In genomic region chr12:15924956-15925355, GRCh38 we compare ENCODE assay signal across 20 cellular contexts. TPM values are rescaled to one million over a fixed set of nuclear protein-coding genes. Genes with fewer than 3 reads are reported as not detected.
DNase-seq lines count a peak whose midpoint lies in the region; ATAC-seq and TF ChIP-seq lines count a peak whose summit lies in the region.
"Had no signal": no experiment of that assay in that cellular context is flagged by ENCODE, and none has a peak within 500 bp of the region (broad histone marks: within the 10 kb centered on the region; RNA-seq: fewer than 3 reads in every experiment).

No MANE protein-coding gene starts in this region.

- no peak overlapping the region for H3K9ac ChIP-seq in neural progenitor cell
- H3K9ac ChIP-seq: BLaER1 had no signal

- DNase-seq in Caco-2 = no peak
- no peak for DNase-seq in HFFc6
- DNase-seq in islet precursor cell = peak; percentile 96
- peak; percentile 14 for DNase-seq in neural progenitor cell (ENCODE audit: low spot score)
- no peak for DNase-seq in BE2C
- DNase-seq in activated naive CD4-positive, alpha-beta T cell treated with anti-CD3 and anti-CD28 coated beads, Interleukin-2, amount 50 U/mL, for 72 hours (ENCODE audit: low spot score in 2 of 2) = no peak
- DNase-seq in NCI-H510A (lab: John Stamatoyannopoulos, UW) = no peak
- DNase-seq: AML-193; CD4-positive, alpha-beta memory T cell; DMS 273 treated with DMSO at 0.1 percent for 48 hours; DMS53; DND-41; EL had no signal

- H3K27ac ChIP-seq in neural progenitor cell = no peak overlapping the region
- H3K27ac ChIP-seq: 22Rv1, A549, BLaER1 had no signal

- CTCF ChIA-PET in Caco-2 (lab: Charles Lee) = no interaction called here

- peaks cover 71% of the 10 kb centered on the region for H3K79me2 ChIP-seq in neural progenitor cell (ENCODE audit: low read depth)

- TF ChIP-seq CTCF in Caco-2 (IDR thresholded peaks at IDR 0.05; ENCODE audit: insufficient read depth in 1 of 2, low read depth in 1 of 2, low read length in 1 of 2, severe bottlenecking in 1 of 2, unreplicated experiment in 1 of 2) (no peak), HFFc6 (IDR thresholded peaks at IDR 0.05) (no peak), neural progenitor cell (IDR thresholded peaks at IDR 0.05) (no peak), BE2C (IDR thresholded peaks at IDR 0.05; ENCODE audit: low read depth, low read length) (no peak)

- no peaks in the 10 kb centered on the region for H3K9me3 Mint-ChIP-seq in Caco-2 (ENCODE audit: unreplicated experiment)
- H3K9me3 Mint-ChIP-seq in HFFc6 = no peaks in the 10 kb centered on the region
- peaks cover 28% of the 10 kb centered on the region for H3K9me3 Mint-ChIP-seq in neural progenitor cell
- H3K9me3 Mint-ChIP-seq in activated naive CD4-positive, alpha-beta T cell treated with anti-CD3 and anti-CD28 coated beads, Interleukin-2, amount 50 U/mL, for 72 hours = no peaks in the 10 kb centered on the region
- H3K9me3 Mint-ChIP-seq: GM23338 had no signal

- ATAC-seq in activated naive CD4-positive, alpha-beta T cell treated with anti-CD3 and anti-CD28 coated beads, Interleukin-2, amount 50 U/mL, for 72 hours = no peak
- ATAC-seq: A549, GM23338, HCT116, HepG2 had no signal

- peaks cover 10% of the 10 kb centered on the region for H3K36me3 Mint-ChIP-seq in Caco-2 (ENCODE audit: insufficient read depth, unreplicated experiment)
- peaks cover 28% of the 10 kb centered on the region for H3K36me3 Mint-ChIP-seq in HFFc6 (ENCODE audit: low read depth)
- H3K36me3 Mint-ChIP-seq in neural progenitor cell = peaks cover 27% of the 10 kb centered on the region
- no peaks in the 10 kb centered on the region for H3K36me3 Mint-ChIP-seq in activated naive CD4-positive, alpha-beta T cell treated with anti-CD3 and anti-CD28 coated beads, Interleukin-2, amount 50 U/mL, for 72 hours

- no peak overlapping the region for H3K4me3 Mint-ChIP-seq in Caco-2 (ENCODE audit: unreplicated experiment)
- H3K4me3 Mint-ChIP-seq in HFFc6 = no peak overlapping the region
- no peak overlapping the region for H3K4me3 Mint-ChIP-seq in neural progenitor cell
- H3K4me3 Mint-ChIP-seq: CD14-positive monocyte; CD4-positive, alpha-beta memory T cell; GM23338 had no signal

- intact Hi-C loops in Caco-2 (cut with micrococcal nuclease; ENCODE audit: unreplicated experiment) = no loop called here

- peak overlapping the region; percentile 24 for H3K4me2 ChIP-seq in neural progenitor cell
- H3K4me2 ChIP-seq: A549, BLaER1, GM23338 had no signal

- H4K20me1 ChIP-seq in neural progenitor cell (ENCODE audit: low read depth) = peaks cover 44% of the 10 kb centered on the region

- no peaks in the 10 kb centered on the region for H3K27me3 Mint-ChIP-seq in Caco-2 (ENCODE audit: insufficient read depth, unreplicated experiment)
- H3K27me3 Mint-ChIP-seq in HFFc6 (ENCODE audit: insufficient read depth) = no peaks in the 10 kb centered on the region
- H3K27me3 Mint-ChIP-seq in neural progenitor cell (ENCODE audit: insufficient read depth, low read depth) = no peaks in the 10 kb centered on the region
- H3K27me3 Mint-ChIP-seq: CD4-positive, alpha-beta memory T cell had no signal

- POLR2A ChIA-PET in Caco-2 (lab: Charles Lee) = interaction anchor here (1.1 kb wide), 1 partner anchor 14 kb away, joined by 3 read pairs; the partner anchor contains the start of gene DERA

- no TSS peak for BruUV-seq in Caco-2 (replicated peaks; lab: Mats Ljungman, UMichigan)

- H3K27ac Mint-ChIP-seq in Caco-2 (ENCODE audit: unreplicated experiment) (peak overlapping the region; percentile 29), HFFc6 (0 out of 2 replicates have a peak overlapping the region, but pooled peaks have one; percentile 2), neural progenitor cell (no peak overlapping the region)
- no peak overlapping the region for H3K27ac Mint-ChIP-seq in activated naive CD4-positive, alpha-beta T cell treated with anti-CD3 and anti-CD28 coated beads, Interleukin-2, amount 50 U/mL, for 72 hours
- H3K27ac Mint-ChIP-seq: CD4-positive, alpha-beta memory T cell; GM23338 had no signal

- no peaks in the 10 kb centered on the region for H3K27me3 ChIP-seq in Caco-2 (replicated peaks; ENCODE audit: control insufficient read depth, insufficient read depth, low read length)
- no peaks in the 10 kb centered on the region for H3K27me3 ChIP-seq in neural progenitor cell
- H3K27me3 ChIP-seq in BE2C = no peaks in the 10 kb centered on the region
- H3K27me3 ChIP-seq: BLaER1 had no signal

- H3K4me3 ChIP-seq in Caco-2 (ENCODE audit: low read depth, low read length) (no peak overlapping the region), neural progenitor cell (no peak overlapping the region), BE2C (ENCODE audit: low read depth, low read length) (no peak overlapping the region)
- H3K4me3 ChIP-seq: A549, BLaER1, GM23338 had no signal

- H3K9me3 ChIP-seq in Caco-2 (no peaks in the 10 kb centered on the region), neural progenitor cell (ENCODE audit: low read depth) (no peaks in the 10 kb centered on the region), BE2C (no peaks in the 10 kb centered on the region)
- H3K9me3 ChIP-seq: A549 had no signal

- peaks cover 12% of the 10 kb centered on the region for H3F3A ChIP-seq in neural progenitor cell (ENCODE audit: low read depth)

- H3K36me3 ChIP-seq in Caco-2 (ENCODE audit: control insufficient read depth, insufficient read depth, low read length) (no peaks in the 10 kb centered on the region), neural progenitor cell (no peaks in the 10 kb centered on the region), BE2C (no peaks in the 10 kb centered on the region)
- H3K36me3 ChIP-seq: BLaER1 had no signal

- peaks cover 8% of the 10 kb centered on the region; the same call in 1 of the 2 replicates for H3K4me1 ChIP-seq in Caco-2
- peaks cover 31% of the 10 kb centered on the region for H3K4me1 ChIP-seq in neural progenitor cell
- H3K4me1 ChIP-seq in BE2C = no peaks in the 10 kb centered on the region
- H3K4me1 ChIP-seq: BLaER1 had no signal

- H2AFZ ChIP-seq in neural progenitor cell (replicated peaks) = no peak overlapping the region
- H2AFZ ChIP-seq: GM23338 had no signal

- H3K4me1 Mint-ChIP-seq in Caco-2 (ENCODE audit: low read depth, unreplicated experiment) (peaks cover 26% of the 10 kb centered on the region), HFFc6 (ENCODE audit: low read depth) (peaks cover 50% of the 10 kb centered on the region), neural progenitor cell (peaks cover 32% of the 10 kb centered on the region)
- H3K4me1 Mint-ChIP-seq: CD14-positive monocyte had no signal

RNA-seq across cellular contexts. Expression of gene DERA, which starts 13.8 kb away (rescaled TPM):
- total RNA-seq in Caco-2 (2022) (84.3 and 86.4 TPM in 2 replicates), neural progenitor cell (ENCODE audit: low replicate concordance) (64.6 and 91.2 TPM in 2 replicates)
- total RNA-seq in HFFc6 (2021; fragmentation: NEBNext Ultra II Directional; extraction: Animal tissue kit (Norgen Biotek cat#: 25700)) = 10 to 100 TPM; 28.1 to 46.4 (median 36.3) TPM
- polyA plus RNA-seq in BE2C (2012; ENCODE audit: insufficient read depth, insufficient read length, low read depth) = 8.5 TPM
- 10 to 100 TPM; 33.5 to 36.2 TPM for total RNA-seq in activated naive CD4-positive, alpha-beta T cell treated with anti-CD3 and anti-CD28 coated beads, Interleukin-2, amount 50 U/mL, for 72 hours

RNA-seq across cellular contexts. Expression of gene STRAP, which starts 42.8 kb away (rescaled TPM):
- 246 and 262 TPM in 2 replicates for total RNA-seq in Caco-2 (2022)
- 100 to 1,000 TPM; 179 to 208 (median 193) TPM for total RNA-seq in HFFc6 (2021; fragmentation: NEBNext Ultra II Directional; extraction: Animal tissue kit (Norgen Biotek cat#: 25700))
- 180 and 303 TPM in 2 replicates for total RNA-seq in neural progenitor cell (ENCODE audit: low replicate concordance)
- polyA plus RNA-seq in BE2C (2012; ENCODE audit: insufficient read depth, insufficient read length, low read depth) = 201 TPM
- 100 to 1,000 TPM; 107 to 136 TPM for total RNA-seq in activated naive CD4-positive, alpha-beta T cell treated with anti-CD3 and anti-CD28 coated beads, Interleukin-2, amount 50 U/mL, for 72 hours

Comparison
In these comparisons a context has a peak if more than half of its experiments do, and no peak if none do; other contexts are left out.
1. DNase-seq: peak in islet precursor cell (single experiment) and neural progenitor cell (single experiment); none in Caco-2 (0 of 2), HFFc6 (single experiment), BE2C (single experiment), activated naive CD4-positive, alpha-beta T cell treated with anti-CD3 and anti-CD28 coated beads, Interleukin-2, amount 50 U/mL, for 72 hours (0 of 2) and NCI-H510A (single experiment).
2. H3K27ac Mint-ChIP-seq: peak in Caco-2 (single experiment) and HFFc6 (single experiment); none in neural progenitor cell (single experiment) and activated naive CD4-positive, alpha-beta T cell treated with anti-CD3 and anti-CD28 coated beads, Interleukin-2, amount 50 U/mL, for 72 hours (0 of 2).